ENCODE assay signal across 1 cellular context in the genomic region with DNA sequence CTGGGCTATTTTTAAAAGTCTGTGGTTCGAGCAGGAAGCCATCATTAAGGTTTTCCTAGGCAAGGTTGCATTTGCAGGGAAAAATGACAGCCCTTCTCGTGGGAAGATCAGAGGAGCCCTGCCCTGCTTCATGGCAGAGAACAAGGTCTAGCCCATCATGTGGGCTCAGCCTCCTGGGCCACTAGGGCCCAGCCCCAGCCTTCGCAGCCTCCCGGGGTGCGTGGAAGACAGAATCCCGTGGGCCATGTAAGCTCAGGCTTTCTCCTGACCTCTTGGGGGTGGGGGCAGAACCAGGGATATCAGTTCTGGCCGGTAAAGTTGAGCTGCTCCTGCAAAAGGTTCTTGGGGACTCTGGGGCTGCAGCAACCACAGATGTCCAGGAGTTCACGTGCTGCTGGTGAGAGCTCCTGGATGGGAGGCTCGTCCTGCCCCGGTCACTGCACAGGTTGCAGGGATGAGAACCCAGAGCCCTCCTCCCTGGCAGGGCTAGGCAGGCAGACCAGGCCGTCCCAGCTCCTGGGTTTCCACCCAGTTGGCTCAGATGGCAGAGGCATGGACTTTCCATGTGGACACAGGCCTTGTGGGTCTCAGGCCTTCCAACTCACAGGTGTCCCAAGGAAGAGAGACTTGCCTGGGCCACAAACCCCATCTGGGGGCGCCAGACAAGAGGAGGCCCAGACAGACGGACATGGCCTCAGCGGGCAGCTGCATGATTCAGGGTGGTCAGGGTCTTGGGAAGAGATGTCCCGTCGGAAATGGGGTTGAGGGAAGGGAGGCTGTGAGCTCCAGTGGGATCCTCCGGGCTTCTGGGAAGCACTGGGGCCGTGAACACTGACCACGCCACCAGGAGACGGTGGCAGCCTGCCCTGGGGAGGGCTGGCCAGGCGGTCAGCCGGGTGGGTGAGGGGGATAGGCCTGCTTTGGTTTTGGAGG.
TF ChIP-seq lines count a peak whose summit lies in the region.

No MANE protein-coding gene starts in this region.

TF ChIP-seq in GM23338, 12 proteins besides CTCF, POLR2A, EP300 and RAD21 (continued from another document):
- TF ChIP-seq STAT1 (IDR thresholded peaks at IDR 0.05; ENCODE audit: unreplicated experiment) (no peak), JUNB (IDR thresholded peaks at IDR 0.05; ENCODE audit: unreplicated experiment) (no peak), ZNF331 (CRISPR knock-in tag; IDR thresholded peaks at IDR 0.05; ENCODE audit: low read depth) (no peak), EZH2 (IDR thresholded peaks at IDR 0.05; ENCODE audit: low read depth, unreplicated experiment) (no peak)
